1 cellular context compared by ENCODE assay signal in the genomic region with DNA sequence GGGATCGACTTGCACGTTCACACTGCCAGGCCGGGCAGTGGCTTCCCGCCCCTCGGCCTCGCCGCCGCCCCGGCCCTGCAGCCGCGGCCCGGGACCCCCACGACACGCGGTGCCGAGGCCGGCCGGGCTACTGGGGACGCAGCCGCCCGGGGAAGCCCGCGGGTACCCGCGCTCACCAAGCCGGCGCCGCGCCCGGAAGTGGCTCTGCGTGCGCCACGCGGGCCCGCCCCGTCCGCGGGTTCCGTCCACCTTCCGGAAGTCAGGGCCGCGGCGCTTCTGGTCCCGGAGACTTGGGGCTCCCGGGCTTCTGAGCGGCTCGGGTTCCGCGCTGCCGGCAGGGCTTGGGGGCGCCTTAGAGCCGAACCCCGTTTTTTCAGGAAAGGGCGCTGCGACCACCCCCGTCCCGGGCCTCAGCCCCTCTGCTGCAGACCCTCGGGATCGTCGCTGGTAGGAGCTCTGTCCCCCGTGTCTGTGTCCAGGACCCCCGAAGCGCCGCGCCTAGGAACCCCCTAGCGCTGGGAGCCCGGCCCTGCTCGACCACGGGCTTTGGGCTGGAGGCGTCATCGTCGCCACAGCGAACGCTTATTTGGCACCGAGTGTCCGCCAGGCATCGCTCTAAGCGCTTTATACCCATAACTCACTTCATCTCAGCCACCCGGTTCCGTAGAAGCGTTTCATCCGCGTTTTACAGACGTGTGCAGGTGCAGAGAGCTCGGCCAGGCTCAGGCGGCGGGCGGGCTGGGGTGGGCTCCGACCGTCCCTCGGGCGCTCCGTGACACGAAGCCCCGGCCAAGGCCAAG.
A peak's percentile ranks its signal among the peaks of the same experiment; 100 is the strongest.
TF ChIP-seq lines count a peak whose summit lies in the region.

A gene with protein sequence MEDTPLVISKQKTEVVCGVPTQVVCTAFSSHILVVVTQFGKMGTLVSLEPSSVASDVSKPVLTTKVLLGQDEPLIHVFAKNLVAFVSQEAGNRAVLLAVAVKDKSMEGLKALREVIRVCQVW (minus strand): TSS at position 200 of the 800 bp plus-strand sequence. CDS start 693 bp downstream, outside the sequence.

TF ChIP-seq in K562, 482 proteins besides CTCF, POLR2A, EP300 and RAD21 (continued from another document and continues in another):
- TF ChIP-seq, protein P1, sequence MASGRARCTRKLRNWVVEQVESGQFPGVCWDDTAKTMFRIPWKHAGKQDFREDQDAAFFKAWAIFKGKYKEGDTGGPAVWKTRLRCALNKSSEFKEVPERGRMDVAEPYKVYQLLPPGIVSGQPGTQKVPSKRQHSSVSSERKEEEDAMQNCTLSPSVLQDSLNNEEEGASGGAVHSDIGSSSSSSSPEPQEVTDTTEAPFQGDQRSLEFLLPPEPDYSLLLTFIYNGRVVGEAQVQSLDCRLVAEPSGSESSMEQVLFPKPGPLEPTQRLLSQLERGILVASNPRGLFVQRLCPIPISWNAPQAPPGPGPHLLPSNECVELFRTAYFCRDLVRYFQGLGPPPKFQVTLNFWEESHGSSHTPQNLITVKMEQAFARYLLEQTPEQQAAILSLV (tag; IDR thresholded peaks at IDR 0.05) = no peak
- TF ChIP-seq ELF4 (CRISPR knock-in tag; IDR thresholded peaks at IDR 0.05) (no peak), SMARCE1 (IDR thresholded peaks at IDR 0.05) (0 out of 2 replicates have a peak, but pooled peaks have one; percentile 8), ZNF79 (CRISPR knock-in tag; IDR thresholded peaks at IDR 0.05; ENCODE audit: low read depth) (no peak), SIN3A (IDR thresholded peaks at IDR 0.05; ENCODE audit: borderline replicate concordance in 2 of 2, control insufficient read depth in 1 of 2, low read depth in 2 of 2, low read length in 2 of 2) (peak in 1 of 2 experiments; percentile 51; a peak in 2 of 4 replicates), RBM14 (IDR thresholded peaks at IDR 0.05; ENCODE audit: borderline replicate concordance, insufficient read depth, low read depth, low read length) (no peak), JUNB (CRISPR knock-in tag; conservative IDR thresholded peaks at IDR 0.05) (no peak), EP400 (IDR thresholded peaks at IDR 0.05) (peak; percentile 88), GATA2 (CRISPR knock-in tag; IDR thresholded peaks at IDR 0.05) (no peak), MCM7 (IDR thresholded peaks at IDR 0.05) (no peak), ILF3 (IDR thresholded peaks at IDR 0.05; ENCODE audit: borderline replicate concordance) (peak; percentile 83; the same call in 1 of the 2 replicates), TSC22D4 (tag; IDR thresholded peaks at IDR 0.05) (no peak), ZNF699 (CRISPR knock-in tag; IDR thresholded peaks at IDR 0.05; ENCODE audit: insufficient replicate concordance) (no peak), ZNF77 (CRISPR knock-in tag; IDR thresholded peaks at IDR 0.05) (no peak), FOXP1 (CRISPR knock-in tag; IDR thresholded peaks at IDR 0.05) (0 out of 2 replicates have a peak, but pooled peaks have one; percentile 16), ZC3H11A (IDR thresholded peaks at IDR 0.05; ENCODE audit: low read depth, low read length) (peak; percentile 84; the same call in 1 of the 2 replicates), KHSRP (IDR thresholded peaks at IDR 0.05) (no peak), ZBED1 (IDR thresholded peaks at IDR 0.05) (peak; percentile 60; the same call in 1 of the 2 replicates), NONO (IDR thresholded peaks at IDR 0.05; ENCODE audit: low read depth in 2 of 2, low read length in 1 of 2) (peak; percentile 73 to 91; a peak in 3 of 4 replicates), STAT5B (CRISPR knock-in tag; IDR thresholded peaks at IDR 0.05) (no peak), SMC3 (conservative IDR thresholded peaks at IDR 0.05; ENCODE audit: insufficient read depth, low read depth, low read length) (no peak), ZNF41 (CRISPR knock-in tag; conservative IDR thresholded peaks at IDR 0.05) (no peak), TCF7 (IDR thresholded peaks at IDR 0.05; ENCODE audit: borderline replicate concordance) (no peak), RHOXF2B (CRISPR knock-in tag; conservative IDR thresholded peaks at IDR 0.05) (no peak), ZNF146 (CRISPR knock-in tag; IDR thresholded peaks at IDR 0.05; ENCODE audit: unreplicated experiment) (no peak), ZNF695 (CRISPR knock-in tag; IDR thresholded peaks at IDR 0.05) (no peak), ESRRA (IDR thresholded peaks at IDR 0.05; ENCODE audit: borderline replicate concordance, low read depth) (peak; percentile 58; the same call in 1 of the 2 replicates), ZNF263 (CRISPR knock-in tag; IDR thresholded peaks at IDR 0.05; ENCODE audit: borderline replicate concordance) (0 out of 2 replicates have a peak, but pooled peaks have one; percentile 16), NR4A1 (CRISPR knock-in tag; IDR thresholded peaks at IDR 0.05) (no peak), NR4A1 (tag; IDR thresholded peaks at IDR 0.05) (peak; percentile 44; the same call in 1 of the 2 replicates), ZNF253 (CRISPR knock-in tag; conservative IDR thresholded peaks at IDR 0.05) (no peak), NR3C1 (CRISPR knock-in tag; IDR thresholded peaks at IDR 0.05) (no peak), KDM1A (IDR thresholded peaks at IDR 0.05) (no peak), MEF2A (IDR thresholded peaks at IDR 0.05; ENCODE audit: control insufficient read depth, low read depth, low read length) (no peak), CCAR2 (IDR thresholded peaks at IDR 0.05; ENCODE audit: low read depth, low read length) (no peak), HOXB6 (CRISPR knock-in tag; IDR thresholded peaks at IDR 0.05; ENCODE audit: borderline replicate concordance) (no peak)
- TF ChIP-seq, protein P2, sequence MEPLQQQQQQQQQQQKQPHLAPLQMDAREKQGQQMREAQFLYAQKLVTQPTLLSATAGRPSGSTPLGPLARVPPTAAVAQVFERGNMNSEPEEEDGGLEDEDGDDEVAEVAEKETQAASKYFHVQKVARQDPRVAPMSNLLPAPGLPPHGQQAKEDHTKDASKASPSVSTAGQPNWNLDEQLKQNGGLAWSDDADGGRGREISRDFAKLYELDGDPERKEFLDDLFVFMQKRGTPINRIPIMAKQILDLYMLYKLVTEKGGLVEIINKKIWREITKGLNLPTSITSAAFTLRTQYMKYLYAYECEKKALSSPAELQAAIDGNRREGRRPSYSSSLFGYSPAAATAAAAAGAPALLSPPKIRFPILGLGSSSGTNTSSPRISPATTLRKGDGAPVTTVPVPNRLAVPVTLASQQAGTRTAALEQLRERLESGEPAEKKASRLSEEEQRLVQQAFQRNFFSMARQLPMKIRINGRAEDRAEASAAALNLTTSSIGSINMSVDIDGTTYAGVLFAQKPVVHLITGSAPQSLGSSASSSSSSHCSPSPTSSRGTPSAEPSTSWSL (CRISPR knock-in tag; IDR thresholded peaks at IDR 0.05; ENCODE audit: borderline replicate concordance) = no peak
- TF ChIP-seq, protein P3, sequence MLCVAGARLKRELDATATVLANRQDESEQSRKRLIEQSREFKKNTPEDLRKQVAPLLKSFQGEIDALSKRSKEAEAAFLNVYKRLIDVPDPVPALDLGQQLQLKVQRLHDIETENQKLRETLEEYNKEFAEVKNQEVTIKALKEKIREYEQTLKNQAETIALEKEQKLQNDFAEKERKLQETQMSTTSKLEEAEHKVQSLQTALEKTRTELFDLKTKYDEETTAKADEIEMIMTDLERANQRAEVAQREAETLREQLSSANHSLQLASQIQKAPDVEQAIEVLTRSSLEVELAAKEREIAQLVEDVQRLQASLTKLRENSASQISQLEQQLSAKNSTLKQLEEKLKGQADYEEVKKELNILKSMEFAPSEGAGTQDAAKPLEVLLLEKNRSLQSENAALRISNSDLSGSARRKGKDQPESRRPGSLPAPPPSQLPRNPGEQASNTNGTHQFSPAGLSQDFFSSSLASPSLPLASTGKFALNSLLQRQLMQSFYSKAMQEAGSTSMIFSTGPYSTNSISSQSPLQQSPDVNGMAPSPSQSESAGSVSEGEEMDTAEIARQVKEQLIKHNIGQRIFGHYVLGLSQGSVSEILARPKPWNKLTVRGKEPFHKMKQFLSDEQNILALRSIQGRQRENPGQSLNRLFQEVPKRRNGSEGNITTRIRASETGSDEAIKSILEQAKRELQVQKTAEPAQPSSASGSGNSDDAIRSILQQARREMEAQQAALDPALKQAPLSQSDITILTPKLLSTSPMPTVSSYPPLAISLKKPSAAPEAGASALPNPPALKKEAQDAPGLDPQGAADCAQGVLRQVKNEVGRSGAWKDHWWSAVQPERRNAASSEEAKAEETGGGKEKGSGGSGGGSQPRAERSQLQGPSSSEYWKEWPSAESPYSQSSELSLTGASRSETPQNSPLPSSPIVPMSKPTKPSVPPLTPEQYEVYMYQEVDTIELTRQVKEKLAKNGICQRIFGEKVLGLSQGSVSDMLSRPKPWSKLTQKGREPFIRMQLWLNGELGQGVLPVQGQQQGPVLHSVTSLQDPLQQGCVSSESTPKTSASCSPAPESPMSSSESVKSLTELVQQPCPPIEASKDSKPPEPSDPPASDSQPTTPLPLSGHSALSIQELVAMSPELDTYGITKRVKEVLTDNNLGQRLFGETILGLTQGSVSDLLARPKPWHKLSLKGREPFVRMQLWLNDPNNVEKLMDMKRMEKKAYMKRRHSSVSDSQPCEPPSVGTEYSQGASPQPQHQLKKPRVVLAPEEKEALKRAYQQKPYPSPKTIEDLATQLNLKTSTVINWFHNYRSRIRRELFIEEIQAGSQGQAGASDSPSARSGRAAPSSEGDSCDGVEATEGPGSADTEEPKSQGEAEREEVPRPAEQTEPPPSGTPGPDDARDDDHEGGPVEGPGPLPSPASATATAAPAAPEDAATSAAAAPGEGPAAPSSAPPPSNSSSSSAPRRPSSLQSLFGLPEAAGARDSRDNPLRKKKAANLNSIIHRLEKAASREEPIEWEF (CRISPR knock-in tag; IDR thresholded peaks at IDR 0.05) = no peak
- TF ChIP-seq, protein P4, sequence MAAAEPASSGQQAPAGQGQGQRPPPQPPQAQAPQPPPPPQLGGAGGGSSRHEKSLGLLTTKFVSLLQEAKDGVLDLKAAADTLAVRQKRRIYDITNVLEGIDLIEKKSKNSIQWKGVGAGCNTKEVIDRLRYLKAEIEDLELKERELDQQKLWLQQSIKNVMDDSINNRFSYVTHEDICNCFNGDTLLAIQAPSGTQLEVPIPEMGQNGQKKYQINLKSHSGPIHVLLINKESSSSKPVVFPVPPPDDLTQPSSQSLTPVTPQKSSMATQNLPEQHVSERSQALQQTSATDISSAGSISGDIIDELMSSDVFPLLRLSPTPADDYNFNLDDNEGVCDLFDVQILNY (CRISPR knock-in tag; IDR thresholded peaks at IDR 0.05) = no peak
- TF ChIP-seq, protein P5, sequence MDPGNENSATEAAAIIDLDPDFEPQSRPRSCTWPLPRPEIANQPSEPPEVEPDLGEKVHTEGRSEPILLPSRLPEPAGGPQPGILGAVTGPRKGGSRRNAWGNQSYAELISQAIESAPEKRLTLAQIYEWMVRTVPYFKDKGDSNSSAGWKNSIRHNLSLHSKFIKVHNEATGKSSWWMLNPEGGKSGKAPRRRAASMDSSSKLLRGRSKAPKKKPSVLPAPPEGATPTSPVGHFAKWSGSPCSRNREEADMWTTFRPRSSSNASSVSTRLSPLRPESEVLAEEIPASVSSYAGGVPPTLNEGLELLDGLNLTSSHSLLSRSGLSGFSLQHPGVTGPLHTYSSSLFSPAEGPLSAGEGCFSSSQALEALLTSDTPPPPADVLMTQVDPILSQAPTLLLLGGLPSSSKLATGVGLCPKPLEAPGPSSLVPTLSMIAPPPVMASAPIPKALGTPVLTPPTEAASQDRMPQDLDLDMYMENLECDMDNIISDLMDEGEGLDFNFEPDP (CRISPR knock-in tag; IDR thresholded peaks at IDR 0.05) = no peak
- TF ChIP-seq, protein P6, sequence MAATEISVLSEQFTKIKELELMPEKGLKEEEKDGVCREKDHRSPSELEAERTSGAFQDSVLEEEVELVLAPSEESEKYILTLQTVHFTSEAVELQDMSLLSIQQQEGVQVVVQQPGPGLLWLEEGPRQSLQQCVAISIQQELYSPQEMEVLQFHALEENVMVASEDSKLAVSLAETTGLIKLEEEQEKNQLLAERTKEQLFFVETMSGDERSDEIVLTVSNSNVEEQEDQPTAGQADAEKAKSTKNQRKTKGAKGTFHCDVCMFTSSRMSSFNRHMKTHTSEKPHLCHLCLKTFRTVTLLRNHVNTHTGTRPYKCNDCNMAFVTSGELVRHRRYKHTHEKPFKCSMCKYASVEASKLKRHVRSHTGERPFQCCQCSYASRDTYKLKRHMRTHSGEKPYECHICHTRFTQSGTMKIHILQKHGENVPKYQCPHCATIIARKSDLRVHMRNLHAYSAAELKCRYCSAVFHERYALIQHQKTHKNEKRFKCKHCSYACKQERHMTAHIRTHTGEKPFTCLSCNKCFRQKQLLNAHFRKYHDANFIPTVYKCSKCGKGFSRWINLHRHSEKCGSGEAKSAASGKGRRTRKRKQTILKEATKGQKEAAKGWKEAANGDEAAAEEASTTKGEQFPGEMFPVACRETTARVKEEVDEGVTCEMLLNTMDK (IDR thresholded peaks at IDR 0.05; ENCODE audit: borderline replicate concordance, insufficient read depth, low read depth, low read length, poor library complexity, severe bottlenecking) = peak; percentile 54
- TF ChIP-seq, protein P7, sequence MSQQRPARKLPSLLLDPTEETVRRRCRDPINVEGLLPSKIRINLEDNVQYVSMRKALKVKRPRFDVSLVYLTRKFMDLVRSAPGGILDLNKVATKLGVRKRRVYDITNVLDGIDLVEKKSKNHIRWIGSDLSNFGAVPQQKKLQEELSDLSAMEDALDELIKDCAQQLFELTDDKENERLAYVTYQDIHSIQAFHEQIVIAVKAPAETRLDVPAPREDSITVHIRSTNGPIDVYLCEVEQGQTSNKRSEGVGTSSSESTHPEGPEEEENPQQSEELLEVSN (IDR thresholded peaks at IDR 0.05; ENCODE audit: borderline replicate concordance in 1 of 2, extremely low read depth in 1 of 2, insufficient read depth in 1 of 2, insufficient read length in 1 of 2, low read depth in 1 of 2, low read length in 1 of 2, poor library complexity in 1 of 2, severe bottlenecking in 1 of 2) = peak; percentile 57 to 79
- TF ChIP-seq, protein P8, sequence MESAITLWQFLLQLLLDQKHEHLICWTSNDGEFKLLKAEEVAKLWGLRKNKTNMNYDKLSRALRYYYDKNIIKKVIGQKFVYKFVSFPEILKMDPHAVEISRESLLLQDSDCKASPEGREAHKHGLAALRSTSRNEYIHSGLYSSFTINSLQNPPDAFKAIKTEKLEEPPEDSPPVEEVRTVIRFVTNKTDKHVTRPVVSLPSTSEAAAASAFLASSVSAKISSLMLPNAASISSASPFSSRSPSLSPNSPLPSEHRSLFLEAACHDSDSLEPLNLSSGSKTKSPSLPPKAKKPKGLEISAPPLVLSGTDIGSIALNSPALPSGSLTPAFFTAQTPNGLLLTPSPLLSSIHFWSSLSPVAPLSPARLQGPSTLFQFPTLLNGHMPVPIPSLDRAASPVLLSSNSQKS (CRISPR knock-in tag; IDR thresholded peaks at IDR 0.05) = no peak
- TF ChIP-seq, protein P9, sequence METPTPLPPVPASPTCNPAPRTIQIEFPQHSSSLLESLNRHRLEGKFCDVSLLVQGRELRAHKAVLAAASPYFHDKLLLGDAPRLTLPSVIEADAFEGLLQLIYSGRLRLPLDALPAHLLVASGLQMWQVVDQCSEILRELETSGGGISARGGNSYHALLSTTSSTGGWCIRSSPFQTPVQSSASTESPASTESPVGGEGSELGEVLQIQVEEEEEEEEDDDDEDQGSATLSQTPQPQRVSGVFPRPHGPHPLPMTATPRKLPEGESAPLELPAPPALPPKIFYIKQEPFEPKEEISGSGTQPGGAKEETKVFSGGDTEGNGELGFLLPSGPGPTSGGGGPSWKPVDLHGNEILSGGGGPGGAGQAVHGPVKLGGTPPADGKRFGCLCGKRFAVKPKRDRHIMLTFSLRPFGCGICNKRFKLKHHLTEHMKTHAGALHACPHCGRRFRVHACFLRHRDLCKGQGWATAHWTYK (CRISPR knock-in tag; IDR thresholded peaks at IDR 0.05) = peak; percentile 83; the same call in 1 of the 2 replicates
